In the genomic region with DNA sequence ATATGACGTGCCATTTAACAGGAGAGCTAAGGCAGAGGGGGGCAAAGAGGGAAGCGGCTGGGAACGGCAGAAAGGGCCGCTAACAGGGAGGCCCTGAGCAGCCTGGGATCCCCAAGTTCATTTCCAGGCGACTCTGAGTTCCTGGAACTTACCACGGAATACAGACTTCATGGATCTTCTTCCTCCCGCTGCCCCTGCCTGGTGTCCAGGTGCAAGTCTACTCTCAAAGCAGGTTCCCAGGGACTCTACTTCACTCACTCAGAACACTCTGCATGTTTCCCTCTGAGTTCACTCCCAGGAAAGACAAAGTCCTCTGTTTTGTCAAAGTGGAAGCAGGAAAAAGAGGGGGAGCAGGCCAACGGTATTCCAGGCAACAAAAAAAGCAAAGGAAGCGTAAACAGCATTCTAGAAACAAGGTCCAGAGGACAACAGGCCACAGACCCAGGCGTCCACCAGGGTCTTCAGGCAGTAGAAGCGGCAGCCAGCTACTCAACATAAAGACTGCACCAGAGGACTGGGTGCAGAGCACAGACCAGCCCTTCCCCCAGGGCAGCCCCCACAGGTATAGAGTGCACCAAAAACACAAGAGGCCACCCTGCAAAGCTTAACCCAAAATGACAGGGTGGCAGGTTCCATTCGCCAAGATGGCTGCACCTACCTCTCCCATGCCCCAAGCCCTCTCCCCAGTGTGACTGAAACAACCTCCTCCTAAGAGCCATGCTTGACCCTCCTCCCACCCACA, we compare ENCODE assay signal across 1 cellular context.
TF ChIP-seq lines count a peak whose summit lies in the region.

No MANE protein-coding gene starts in this region.

TF ChIP-seq in GM23338, 12 proteins besides CTCF, POLR2A, EP300 and RAD21:
- TF ChIP-seq, protein P1, sequence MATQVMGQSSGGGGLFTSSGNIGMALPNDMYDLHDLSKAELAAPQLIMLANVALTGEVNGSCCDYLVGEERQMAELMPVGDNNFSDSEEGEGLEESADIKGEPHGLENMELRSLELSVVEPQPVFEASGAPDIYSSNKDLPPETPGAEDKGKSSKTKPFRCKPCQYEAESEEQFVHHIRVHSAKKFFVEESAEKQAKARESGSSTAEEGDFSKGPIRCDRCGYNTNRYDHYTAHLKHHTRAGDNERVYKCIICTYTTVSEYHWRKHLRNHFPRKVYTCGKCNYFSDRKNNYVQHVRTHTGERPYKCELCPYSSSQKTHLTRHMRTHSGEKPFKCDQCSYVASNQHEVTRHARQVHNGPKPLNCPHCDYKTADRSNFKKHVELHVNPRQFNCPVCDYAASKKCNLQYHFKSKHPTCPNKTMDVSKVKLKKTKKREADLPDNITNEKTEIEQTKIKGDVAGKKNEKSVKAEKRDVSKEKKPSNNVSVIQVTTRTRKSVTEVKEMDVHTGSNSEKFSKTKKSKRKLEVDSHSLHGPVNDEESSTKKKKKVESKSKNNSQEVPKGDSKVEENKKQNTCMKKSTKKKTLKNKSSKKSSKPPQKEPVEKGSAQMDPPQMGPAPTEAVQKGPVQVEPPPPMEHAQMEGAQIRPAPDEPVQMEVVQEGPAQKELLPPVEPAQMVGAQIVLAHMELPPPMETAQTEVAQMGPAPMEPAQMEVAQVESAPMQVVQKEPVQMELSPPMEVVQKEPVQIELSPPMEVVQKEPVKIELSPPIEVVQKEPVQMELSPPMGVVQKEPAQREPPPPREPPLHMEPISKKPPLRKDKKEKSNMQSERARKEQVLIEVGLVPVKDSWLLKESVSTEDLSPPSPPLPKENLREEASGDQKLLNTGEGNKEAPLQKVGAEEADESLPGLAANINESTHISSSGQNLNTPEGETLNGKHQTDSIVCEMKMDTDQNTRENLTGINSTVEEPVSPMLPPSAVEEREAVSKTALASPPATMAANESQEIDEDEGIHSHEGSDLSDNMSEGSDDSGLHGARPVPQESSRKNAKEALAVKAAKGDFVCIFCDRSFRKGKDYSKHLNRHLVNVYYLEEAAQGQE (IDR thresholded peaks at IDR 0.05; ENCODE audit: unreplicated experiment), result no peak
- no peak for TF ChIP-seq ZNF114 (CRISPR knock-in tag; IDR thresholded peaks at IDR 0.05)
- no peak for TF ChIP-seq ZNF331 (CRISPR knock-in tag; IDR thresholded peaks at IDR 0.05; ENCODE audit: low read depth)
- TF ChIP-seq NANOG (IDR thresholded peaks at IDR 0.05; ENCODE audit: borderline replicate concordance), result no peak
- no peak for TF ChIP-seq JUNB (IDR thresholded peaks at IDR 0.05; ENCODE audit: unreplicated experiment)
- no peak for TF ChIP-seq POLR2AphosphoS5 (IDR thresholded peaks at IDR 0.05; ENCODE audit: low read depth)
- no peak for TF ChIP-seq EZH2phosphoT487 (IDR thresholded peaks at IDR 0.05; ENCODE audit: unreplicated experiment)
- TF ChIP-seq ETS1 (IDR thresholded peaks at IDR 0.05), result no peak
- no peak for TF ChIP-seq STAT1 (IDR thresholded peaks at IDR 0.05; ENCODE audit: unreplicated experiment)
- TF ChIP-seq, protein P2, sequence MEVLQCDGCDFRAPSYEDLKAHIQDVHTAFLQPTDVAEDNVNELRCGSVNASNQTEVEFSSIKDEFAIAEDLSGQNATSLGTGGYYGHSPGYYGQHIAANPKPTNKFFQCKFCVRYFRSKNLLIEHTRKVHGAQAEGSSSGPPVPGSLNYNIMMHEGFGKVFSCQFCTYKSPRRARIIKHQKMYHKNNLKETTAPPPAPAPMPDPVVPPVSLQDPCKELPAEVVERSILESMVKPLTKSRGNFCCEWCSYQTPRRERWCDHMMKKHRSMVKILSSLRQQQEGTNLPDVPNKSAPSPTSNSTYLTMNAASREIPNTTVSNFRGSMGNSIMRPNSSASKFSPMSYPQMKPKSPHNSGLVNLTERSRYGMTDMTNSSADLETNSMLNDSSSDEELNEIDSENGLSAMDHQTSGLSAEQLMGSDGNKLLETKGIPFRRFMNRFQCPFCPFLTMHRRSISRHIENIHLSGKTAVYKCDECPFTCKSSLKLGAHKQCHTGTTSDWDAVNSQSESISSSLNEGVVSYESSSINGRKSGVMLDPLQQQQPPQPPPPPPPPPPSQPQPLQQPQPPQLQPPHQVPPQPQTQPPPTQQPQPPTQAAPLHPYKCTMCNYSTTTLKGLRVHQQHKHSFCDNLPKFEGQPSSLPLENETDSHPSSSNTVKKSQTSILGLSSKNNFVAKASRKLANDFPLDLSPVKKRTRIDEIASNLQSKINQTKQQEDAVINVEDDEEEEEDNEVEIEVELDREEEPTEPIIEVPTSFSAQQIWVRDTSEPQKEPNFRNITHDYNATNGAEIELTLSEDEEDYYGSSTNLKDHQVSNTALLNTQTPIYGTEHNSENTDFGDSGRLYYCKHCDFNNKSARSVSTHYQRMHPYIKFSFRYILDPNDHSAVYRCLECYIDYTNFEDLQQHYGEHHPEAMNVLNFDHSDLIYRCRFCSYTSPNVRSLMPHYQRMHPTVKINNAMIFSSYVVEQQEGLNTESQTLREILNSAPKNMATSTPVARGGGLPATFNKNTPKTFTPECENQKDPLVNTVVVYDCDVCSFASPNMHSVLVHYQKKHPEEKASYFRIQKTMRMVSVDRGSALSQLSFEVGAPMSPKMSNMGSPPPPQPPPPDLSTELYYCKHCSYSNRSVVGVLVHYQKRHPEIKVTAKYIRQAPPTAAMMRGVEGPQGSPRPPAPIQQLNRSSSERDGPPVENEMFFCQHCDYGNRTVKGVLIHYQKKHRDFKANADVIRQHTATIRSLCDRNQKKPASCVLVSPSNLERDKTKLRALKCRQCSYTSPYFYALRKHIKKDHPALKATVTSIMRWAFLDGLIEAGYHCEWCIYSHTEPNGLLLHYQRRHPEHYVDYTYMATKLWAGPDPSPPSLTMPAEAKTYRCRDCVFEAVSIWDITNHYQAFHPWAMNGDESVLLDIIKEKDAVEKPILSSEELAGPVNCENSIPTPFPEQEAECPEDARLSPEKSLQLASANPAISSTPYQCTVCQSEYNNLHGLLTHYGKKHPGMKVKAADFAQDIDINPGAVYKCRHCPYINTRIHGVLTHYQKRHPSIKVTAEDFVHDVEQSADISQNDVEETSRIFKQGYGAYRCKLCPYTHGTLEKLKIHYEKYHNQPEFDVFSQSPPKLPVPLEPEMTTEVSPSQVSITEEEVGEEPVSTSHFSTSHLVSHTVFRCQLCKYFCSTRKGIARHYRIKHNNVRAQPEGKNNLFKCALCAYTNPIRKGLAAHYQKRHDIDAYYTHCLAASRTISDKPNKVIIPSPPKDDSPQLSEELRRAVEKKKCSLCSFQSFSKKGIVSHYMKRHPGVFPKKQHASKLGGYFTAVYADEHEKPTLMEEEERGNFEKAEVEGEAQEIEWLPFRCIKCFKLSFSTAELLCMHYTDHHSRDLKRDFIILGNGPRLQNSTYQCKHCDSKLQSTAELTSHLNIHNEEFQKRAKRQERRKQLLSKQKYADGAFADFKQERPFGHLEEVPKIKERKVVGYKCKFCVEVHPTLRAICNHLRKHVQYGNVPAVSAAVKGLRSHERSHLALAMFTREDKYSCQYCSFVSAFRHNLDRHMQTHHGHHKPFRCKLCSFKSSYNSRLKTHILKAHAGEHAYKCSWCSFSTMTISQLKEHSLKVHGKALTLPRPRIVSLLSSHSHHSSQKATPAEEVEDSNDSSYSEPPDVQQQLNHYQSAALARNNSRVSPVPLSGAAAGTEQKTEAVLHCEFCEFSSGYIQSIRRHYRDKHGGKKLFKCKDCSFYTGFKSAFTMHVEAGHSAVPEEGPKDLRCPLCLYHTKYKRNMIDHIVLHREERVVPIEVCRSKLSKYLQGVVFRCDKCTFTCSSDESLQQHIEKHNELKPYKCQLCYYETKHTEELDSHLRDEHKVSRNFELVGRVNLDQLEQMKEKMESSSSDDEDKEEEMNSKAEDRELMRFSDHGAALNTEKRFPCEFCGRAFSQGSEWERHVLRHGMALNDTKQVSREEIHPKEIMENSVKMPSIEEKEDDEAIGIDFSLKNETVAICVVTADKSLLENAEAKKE (CRISPR knock-in tag; IDR thresholded peaks at IDR 0.05), result no peak
- TF ChIP-seq CREB1 (CRISPR knock-in tag; IDR thresholded peaks at IDR 0.05; ENCODE audit: low read depth), result no peak
- no peak for TF ChIP-seq EZH2 (IDR thresholded peaks at IDR 0.05; ENCODE audit: low read depth, unreplicated experiment)
